In the genomic region with DNA sequence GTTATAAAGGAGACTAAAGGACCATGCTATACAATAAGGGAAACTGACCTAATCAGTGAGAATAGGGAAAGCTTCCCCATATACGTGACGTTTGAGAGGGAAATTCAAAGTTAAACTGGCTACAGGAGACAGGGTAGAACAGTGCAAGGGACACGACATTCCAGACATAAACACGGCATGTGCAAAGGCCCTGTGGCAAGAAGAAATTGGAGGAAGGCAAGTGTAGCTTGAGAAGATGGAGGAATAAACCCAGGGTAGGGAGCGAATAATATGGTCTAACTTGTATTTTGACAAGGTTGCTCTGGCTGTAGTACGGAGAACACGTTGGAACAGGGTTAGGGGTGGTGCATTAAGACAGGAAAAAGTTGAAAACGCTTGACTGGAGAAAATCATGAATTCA, we compare ENCODE assay signal across 37 cellular contexts.
"Had no signal": no experiment of that assay in that cellular context is flagged by ENCODE, and none has a peak within 500 bp of the region (broad histone marks: within the 10 kb centered on the region; RNA-seq: fewer than 3 reads in every experiment).

No MANE protein-coding gene starts in this region.

- H3K36me3 ChIP-seq: adrenal gland, breast epithelium, cardiac muscle cell, colonic mucosa, WERI-Rb-1 had no signal

- H3K4me1 Mint-ChIP-seq: activated B cell treated with CpG ODN at 0.5 μM for 24 hours, T-helper 17 cell had no signal

- H3K9me3 Mint-ChIP-seq: activated B cell treated with CpG ODN at 0.5 μM for 24 hours; activated naive CD4-positive, alpha-beta T cell treated with anti-CD3 and anti-CD28 coated beads, Interleukin-2, amount 50 U/mL, for 24 hours; activated naive CD8-positive, alpha-beta T cell treated with anti-CD3 and anti-CD28 coated beads for 36 hours; activated naive CD8-positive, alpha-beta T cell treated with anti-CD3 and anti-CD28 coated beads, Interleukin-2, amount 50 U/mL, for 24 hours; activated T-helper 1 cell treated with anti-CD3 and anti-CD28 coated beads, Interleukin-12 subunit alpha, Interleukin-12 subunit beta, Interleukin-2, Interleukin-4 antibody, amounts not matched to agents 30 ng/mL and 10 ng/mL and 1 ng/mL, durations not matched to agents 14 hours and 24 hours and 36 hours; activated T-helper 2 cell treated with anti-CD3 and anti-CD28 coated beads, Interferon-gamma antibody, Interleukin-2, Interleukin-4, amounts not matched to agents 10 μg/mL and 5 μg/mL and 100 μg/mL, durations not matched to agents 14 hours and 24 hours and 36 hours; T-helper 2 cell treated with Interferon-gamma antibody and Interleukin-4, amounts not matched to agents 5 μg/mL and 100 μg/mL, for 36 hours had no signal

- H3K36me3 Mint-ChIP-seq: activated CD8-positive, alpha-beta memory T cell treated with anti-CD3 and anti-CD28 coated beads, Interleukin-2, amount 10 ng/mL, durations not matched to agents 7 days and 5 days had no signal

- H3K4me1 ChIP-seq: breast epithelium, colonic mucosa had no signal

- ATAC-seq: activated CD4-positive, CD25-positive, alpha-beta regulatory T cell treated with anti-CD3 and anti-CD28 coated beads, Interleukin-2, amount 50 U/mL, for 24 hours; activated CD8-positive, alpha-beta memory T cell treated with anti-CD3 and anti-CD28 coated beads, Interleukin-2, amount 10 ng/mL, durations not matched to agents 7 days and 5 days; activated CD8-positive, alpha-beta T cell treated with anti-CD3 and anti-CD28 coated beads, Interleukin-2, amount 10 ng/mL, durations not matched to agents 7 days and 5 days; activated naive CD8-positive, alpha-beta T cell treated with anti-CD3 and anti-CD28 coated beads, Interleukin-2, amount 50 U/mL, for 24 hours; esophagus mucosa; T-helper 17 cell had no signal

- H3K27ac Mint-ChIP-seq: activated B cell treated with CpG ODN at 0.5 μM for 24 hours; activated CD8-positive, alpha-beta memory T cell treated with anti-CD3 and anti-CD28 coated beads, Interleukin-2, amount 10 ng/mL, durations not matched to agents 7 days and 5 days; activated CD8-positive, alpha-beta T cell treated with anti-CD3 and anti-CD28 coated beads, Interleukin-2, amount 10 ng/mL, durations not matched to agents 7 days and 5 days; activated naive CD4-positive, alpha-beta T cell treated with anti-CD3 and anti-CD28 coated beads for 36 hours; activated naive CD4-positive, alpha-beta T cell treated with anti-CD3 and anti-CD28 coated beads, Interleukin-2, amount 50 U/mL, for 24 hours; activated naive CD8-positive, alpha-beta T cell treated with anti-CD3 and anti-CD28 coated beads for 36 hours; activated naive CD8-positive, alpha-beta T cell treated with anti-CD3 and anti-CD28 coated beads, Interleukin-2, amount 50 U/mL, for 24 hours; activated T-helper 1 cell treated with anti-CD3 and anti-CD28 coated beads, Interleukin-12 subunit alpha, Interleukin-12 subunit beta, Interleukin-2, Interleukin-4 antibody, amounts not matched to agents 30 ng/mL and 10 ng/mL and 1 ng/mL, durations not matched to agents 14 hours and 24 hours and 36 hours; activated T-helper 2 cell treated with anti-CD3 and anti-CD28 coated beads, Interferon-gamma antibody, Interleukin-2, Interleukin-4, amounts not matched to agents 10 μg/mL and 5 μg/mL and 100 μg/mL, durations not matched to agents 14 hours and 24 hours and 36 hours; brain; T-helper 17 cell; T-helper 2 cell treated with Interferon-gamma antibody and Interleukin-4, amounts not matched to agents 5 μg/mL and 100 μg/mL, for 36 hours had no signal

- H3K9me3 ChIP-seq: adrenal gland, breast epithelium, colonic mucosa had no signal

- H3K27ac ChIP-seq: adrenal gland, breast epithelium, cardiac muscle cell, colonic mucosa, WERI-Rb-1 had no signal

- H3K27me3 ChIP-seq: adrenal gland, breast epithelium, cardiac muscle cell, colonic mucosa had no signal

- H3K27me3 Mint-ChIP-seq: activated B cell treated with CpG ODN at 0.5 μM for 24 hours; activated CD8-positive, alpha-beta memory T cell treated with anti-CD3 and anti-CD28 coated beads, Interleukin-2, amount 10 ng/mL, durations not matched to agents 7 days and 5 days; activated naive CD4-positive, alpha-beta T cell treated with anti-CD3 and anti-CD28 coated beads, Interleukin-2, amount 50 U/mL, for 24 hours; activated naive CD8-positive, alpha-beta T cell treated with anti-CD3 and anti-CD28 coated beads for 36 hours; activated naive CD8-positive, alpha-beta T cell treated with anti-CD3 and anti-CD28 coated beads, Interleukin-2, amount 50 U/mL, for 24 hours had no signal

- DNase-seq: activated B cell treated with CpG ODN at 0.5 μM for 24 hours; activated CD4-positive, alpha-beta T cell treated with anti-CD3 and anti-CD28 coated beads for 48 hours; activated CD4-positive, alpha-beta T cell treated with anti-CD3 and anti-CD28 coated beads, Interleukin-2, amount 50 U/mL, for 1 hour; activated CD4-positive, alpha-beta T cell treated with anti-CD3 and anti-CD28 coated beads, Interleukin-2, amount 50 U/mL, for 48 hours; activated CD8-positive, alpha-beta memory T cell treated with anti-CD3 and anti-CD28 coated beads, Interleukin-2, amount 10 ng/mL, durations not matched to agents 7 days and 5 days; activated CD8-positive, alpha-beta memory T cell treated with anti-CD3 and anti-CD28 coated beads, Interleukin-2, amount 50 U/mL, for 4 hours; activated CD8-positive, alpha-beta T cell treated with anti-CD3 and anti-CD28 coated beads, Interleukin-2, amount 10 ng/mL, durations not matched to agents 7 days and 5 days; activated effector memory CD4-positive, alpha-beta T cell treated with anti-CD3 and anti-CD28 coated beads, Interleukin-2, amount 50 U/mL, for 16 hours; activated naive CD4-positive, alpha-beta T cell treated with anti-CD3 and anti-CD28 coated beads for 36 hours; activated naive CD8-positive, alpha-beta T cell treated with anti-CD3 and anti-CD28 coated beads for 36 hours; activated naive CD8-positive, alpha-beta T cell treated with anti-CD3 and anti-CD28 coated beads, Interleukin-2, amount 50 U/mL, for 24 hours; activated T-cell treated with anti-CD3 and anti-CD28 coated beads, Interleukin-2, amount 50 U/mL, for 1 hour; activated T-cell treated with anti-CD3 and anti-CD28 coated beads, Interleukin-2, amount 50 U/mL, for 48 hours; adrenal gland; amygdala; aorta; central memory CD4-positive, alpha-beta T cell; cerebellar nuclear complex; colonic mucosa; effector CD8-positive, alpha-beta T cell; foreskin fibroblast; head of caudate nucleus; T-helper 1 cell; T-helper 17 cell; T1000; WERI-Rb-1 had no signal

- H3K4me3 ChIP-seq: adrenal gland, breast epithelium, cardiac muscle cell, colonic mucosa had no signal

- FAIRE-seq: endometrium, frontal cortex had no signal

- H3K4me3 Mint-ChIP-seq: activated B cell treated with CpG ODN at 0.5 μM for 24 hours; activated CD8-positive, alpha-beta memory T cell treated with anti-CD3 and anti-CD28 coated beads, Interleukin-2, amount 10 ng/mL, durations not matched to agents 7 days and 5 days; activated CD8-positive, alpha-beta T cell treated with anti-CD3 and anti-CD28 coated beads, Interleukin-2, amount 10 ng/mL, durations not matched to agents 7 days and 5 days; activated naive CD4-positive, alpha-beta T cell treated with anti-CD3 and anti-CD28 coated beads for 36 hours; activated naive CD4-positive, alpha-beta T cell treated with anti-CD3 and anti-CD28 coated beads, Interleukin-2, amount 50 U/mL, for 24 hours; activated naive CD8-positive, alpha-beta T cell treated with anti-CD3 and anti-CD28 coated beads for 36 hours; activated naive CD8-positive, alpha-beta T cell treated with anti-CD3 and anti-CD28 coated beads, Interleukin-2, amount 50 U/mL, for 24 hours; activated T-helper 1 cell treated with anti-CD3 and anti-CD28 coated beads, Interleukin-12 subunit alpha, Interleukin-12 subunit beta, Interleukin-2, Interleukin-4 antibody, amounts not matched to agents 30 ng/mL and 10 ng/mL and 1 ng/mL, durations not matched to agents 14 hours and 24 hours and 36 hours; brain; T-helper 17 cell; T-helper 2 cell treated with Interferon-gamma antibody and Interleukin-4, amounts not matched to agents 5 μg/mL and 100 μg/mL, for 36 hours had no signal
